In the genomic region with DNA sequence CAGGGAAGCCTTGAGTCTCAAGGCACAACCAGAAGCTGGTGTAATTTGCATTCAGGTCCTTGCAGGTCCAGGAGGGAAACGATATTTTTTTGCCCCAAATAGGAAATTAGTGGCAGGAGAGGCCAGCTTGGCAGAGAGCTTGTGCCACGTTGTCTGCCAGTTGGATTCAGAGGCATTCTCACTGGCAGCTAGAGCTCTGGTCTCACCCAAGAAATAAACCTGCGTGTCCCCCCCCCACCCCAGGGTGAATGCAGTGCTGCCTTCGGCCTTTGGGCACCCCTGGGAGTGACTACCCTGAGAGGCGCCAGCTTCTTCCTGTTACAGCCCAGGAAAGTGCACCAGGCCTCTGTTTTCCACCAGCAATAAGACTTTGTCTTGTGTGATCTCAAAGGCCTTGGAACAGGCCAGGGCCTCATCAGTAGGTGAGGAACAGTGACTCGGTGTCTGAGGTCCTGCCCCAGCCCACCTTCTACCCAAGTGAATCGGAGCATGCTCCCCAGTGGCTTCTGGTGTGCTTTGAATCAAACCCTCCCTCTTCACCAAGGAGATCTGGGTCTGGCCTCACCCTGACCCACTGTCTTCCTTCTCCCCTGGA, we compare ENCODE assay signal across 28 cellular contexts.
DNase-seq lines count a peak whose midpoint lies in the region; ATAC-seq, FAIRE-seq and TF ChIP-seq lines count a peak whose summit lies in the region.
"Had no signal": no experiment of that assay in that cellular context is flagged by ENCODE, and none has a peak within 500 bp of the region (broad histone marks: within the 10 kb centered on the region; RNA-seq: fewer than 3 reads in every experiment).

No MANE protein-coding gene starts in this region.

- no peak overlapping the region for H3K27ac Mint-ChIP-seq in GM23338
- H3K27ac Mint-ChIP-seq: activated CD4-positive, alpha-beta T cell treated with anti-CD3 and anti-CD28 coated beads, Interleukin-2, amount 10 ng/mL, durations not matched to agents 7 days and 5 days; activated T-helper 1 cell treated with anti-CD3 and anti-CD28 coated beads, Interleukin-12 subunit alpha, Interleukin-12 subunit beta, Interleukin-2, Interleukin-4 antibody, amounts not matched to agents 30 ng/mL and 10 ng/mL and 1 ng/mL, durations not matched to agents 14 hours and 24 hours and 36 hours; CD14-positive monocyte; H9; memory B cell; progenitor cell of endocrine pancreas; WTC11 had no signal

- H2AFZ ChIP-seq in GM23338, result peak overlapping the region; percentile 32; the same call in 1 of the 2 replicates
- H2AFZ ChIP-seq: hepatocyte had no signal

- H3K79me2 ChIP-seq in GM23338 (replicated peaks; ENCODE audit: insufficient read depth), result no peaks in the 10 kb centered on the region
- H3K79me2 ChIP-seq: hepatocyte had no signal

- H3K27me3 ChIP-seq in GM23338 (ENCODE audit: insufficient read depth) (no peaks in the 10 kb centered on the region), psoas muscle (ENCODE audit: insufficient read depth in 3 of 3, low read length in 2 of 3) (no peaks in the 10 kb centered on the region)
- H3K27me3 ChIP-seq: body of pancreas, dorsolateral prefrontal cortex, hepatocyte, Peyer's patch, transverse colon had no signal

- H3K9me3 Mint-ChIP-seq in GM23338, result no peaks in the 10 kb centered on the region; the same call in 2 of the 3 replicates
- H3K9me3 Mint-ChIP-seq: activated CD4-positive, alpha-beta T cell treated with anti-CD3 and anti-CD28 coated beads, Interleukin-2, amount 10 ng/mL, durations not matched to agents 7 days and 5 days; activated T-helper 1 cell treated with anti-CD3 and anti-CD28 coated beads, Interleukin-12 subunit alpha, Interleukin-12 subunit beta, Interleukin-2, Interleukin-4 antibody, amounts not matched to agents 30 ng/mL and 10 ng/mL and 1 ng/mL, durations not matched to agents 14 hours and 24 hours and 36 hours; CD14-positive monocyte; H9; IgD-negative memory B cell; memory B cell; WTC11 had no signal

- H3K4me1 ChIP-seq in GM23338 (ENCODE audit: insufficient read depth) (no peaks in the 10 kb centered on the region), psoas muscle (peaks cover 70% of the 10 kb centered on the region)
- H3K4me1 ChIP-seq: body of pancreas, Caco-2, Peyer's patch had no signal

- no peak for FAIRE-seq in HTR-8/SVneo (lab: Jason Lieb, UNC)
- FAIRE-seq: frontal cortex had no signal

- no peak overlapping the region for H3K4me2 ChIP-seq in GM23338
- H3K4me2 ChIP-seq: hepatocyte had no signal

- H3K36me3 ChIP-seq in GM23338 (ENCODE audit: insufficient read depth), result no peaks in the 10 kb centered on the region
- H3K36me3 ChIP-seq in psoas muscle (ENCODE audit: insufficient read depth in 1 of 2, low read depth in 1 of 2), result no peaks in the 10 kb centered on the region
- H3K36me3 ChIP-seq: Peyer's patch, transverse colon had no signal

- no peak for ATAC-seq in GM23338
- ATAC-seq in psoas muscle, result peak in 1 of 4 donors; percentile 1
- ATAC-seq: body of pancreas, sciatic nerve, WTC11 had no signal

- TF ChIP-seq CTCF in GM23338 (conservative IDR thresholded peaks at IDR 0.05; ENCODE audit: low read depth in 2 of 2) (no peak), RWPE1 (conservative IDR thresholded peaks at IDR 0.05; ENCODE audit: low read depth) (no peak), psoas muscle (IDR thresholded peaks at IDR 0.05) (no peak)

- DNase-seq in GM23338 (ENCODE audit: low spot score) (no peak), RWPE1 (ENCODE audit: low spot score) (no peak), globus pallidus (ENCODE audit: low spot score) (peak; percentile 38), psoas muscle (no peak), epidermal melanocyte (ENCODE audit: insufficient read length, low spot score) (no peak), HTR-8/SVneo (ENCODE audit: insufficient read length, low spot score) (no peak)
- no peak for DNase-seq in activated CD4-positive, CD25-positive, alpha-beta regulatory T cell treated with anti-CD3 and anti-CD28 coated beads, Interleukin-2, amount 50 U/mL, for 72 hours
- DNase-seq: activated CD4-positive, alpha-beta T cell treated with anti-CD3 and anti-CD28 coated beads, Interleukin-2, amount 10 ng/mL, durations not matched to agents 7 days and 5 days; activated naive CD4-positive, alpha-beta T cell treated with anti-CD3 and anti-CD28 coated beads, Interleukin-2, amount 50 U/mL, for 16 hours; body of pancreas; Caco-2; dorsolateral prefrontal cortex; H9; NCI-H146; NCI-H345; stimulated activated CD4-positive, alpha-beta T cell treated with anti-CD3 and anti-CD28 coated beads, Interleukin-12 subunit alpha, Interleukin-12 subunit beta, amount 100 ng/mL, for 4 hours; stimulated activated CD4-positive, alpha-beta T cell treated with anti-CD3 and anti-CD28 coated beads, Interleukin-4, amount 100 ng/mL, for 1 hour; transverse colon had no signal

- H3K27ac ChIP-seq in GM23338 (ENCODE audit: low read depth), result no peak overlapping the region
- peak overlapping the region; percentile 5; the same call in 1 of the 2 replicates for H3K27ac ChIP-seq in RWPE1
- H3K27ac ChIP-seq in psoas muscle, result peak overlapping the region; percentile 88
- H3K27ac ChIP-seq: body of pancreas, dorsolateral prefrontal cortex, hepatocyte, Peyer's patch had no signal

- CTCF ChIA-PET in RWPE1 (lab: Yijun Ruan, JAX), result interaction anchor here (0.5 to 1.9 kb wide), 4 partner anchors 9 to 1010 kb away, joined by 3 to 9 read pairs (median 6); no protein-coding TSS in a partner anchor

- no peaks in the 10 kb centered on the region for H3K27me3 Mint-ChIP-seq in GM23338 (ENCODE audit: insufficient read depth, low read depth, poor library complexity)
- H3K27me3 Mint-ChIP-seq: activated CD4-positive, alpha-beta T cell treated with anti-CD3 and anti-CD28 coated beads, Interleukin-2, amount 10 ng/mL, durations not matched to agents 7 days and 5 days; progenitor cell of endocrine pancreas had no signal

- POLR2A ChIA-PET in RWPE1 (lab: Yijun Ruan, JAX; ENCODE audit: low non-redundant PET), result interaction anchor here (0.6 kb wide), 1 partner anchor 14 kb away, joined by 3 read pairs; no protein-coding TSS in a partner anchor

- no peaks in the 10 kb centered on the region for H3K9me2 ChIP-seq in GM23338 (ENCODE audit: insufficient read depth)

- H3K9me3 ChIP-seq in psoas muscle, result no peaks in the 10 kb centered on the region
- H3K9me3 ChIP-seq: body of pancreas, Caco-2, Peyer's patch, transverse colon had no signal

- H3K4me3 Mint-ChIP-seq in GM23338, result no peak overlapping the region
- H3K4me3 Mint-ChIP-seq: activated CD4-positive, alpha-beta T cell treated with anti-CD3 and anti-CD28 coated beads, Interleukin-2, amount 10 ng/mL, durations not matched to agents 7 days and 5 days; activated T-helper 1 cell treated with anti-CD3 and anti-CD28 coated beads, Interleukin-12 subunit alpha, Interleukin-12 subunit beta, Interleukin-2, Interleukin-4 antibody, amounts not matched to agents 30 ng/mL and 10 ng/mL and 1 ng/mL, durations not matched to agents 14 hours and 24 hours and 36 hours; CD14-positive monocyte; H9; IgD-negative memory B cell; memory B cell; WTC11 had no signal

- 24 to 48% (median 26%) methylated on average over 7 of the region's 7 CpGs for WGBS in psoas muscle, 3 donors

- H3K36me3 Mint-ChIP-seq in GM23338 (ENCODE audit: low read depth), result no peaks in the 10 kb centered on the region
- H3K36me3 Mint-ChIP-seq: CD14-positive monocyte, IgD-negative memory B cell, memory B cell, WTC11 had no signal

- intact Hi-C loops in psoas muscle (cut with DNase I), result no loop called here

- no peaks in the 10 kb centered on the region for H3F3A ChIP-seq in GM23338 (replicated peaks; ENCODE audit: low read depth)

- no peaks in the 10 kb centered on the region for H4K20me1 ChIP-seq in GM23338 (replicated peaks; ENCODE audit: insufficient read depth)

- H3K4me3 ChIP-seq in GM23338, result no peak overlapping the region
- H3K4me3 ChIP-seq in psoas muscle, result no peak overlapping the region
- H3K4me3 ChIP-seq: body of pancreas, dorsolateral prefrontal cortex, hepatocyte, Peyer's patch, transverse colon had no signal

- H3K4me1 Mint-ChIP-seq in GM23338, result no peaks in the 10 kb centered on the region; the same call in 1 of the 3 replicates
- H3K4me1 Mint-ChIP-seq: activated CD4-positive, alpha-beta T cell treated with anti-CD3 and anti-CD28 coated beads, Interleukin-2, amount 10 ng/mL, durations not matched to agents 7 days and 5 days; CD14-positive monocyte; IgD-negative memory B cell; memory B cell; WTC11 had no signal

TF ChIP-seq in GM23338, 12 proteins besides CTCF, POLR2A, EP300 and RAD21:
- TF ChIP-seq, protein P1, sequence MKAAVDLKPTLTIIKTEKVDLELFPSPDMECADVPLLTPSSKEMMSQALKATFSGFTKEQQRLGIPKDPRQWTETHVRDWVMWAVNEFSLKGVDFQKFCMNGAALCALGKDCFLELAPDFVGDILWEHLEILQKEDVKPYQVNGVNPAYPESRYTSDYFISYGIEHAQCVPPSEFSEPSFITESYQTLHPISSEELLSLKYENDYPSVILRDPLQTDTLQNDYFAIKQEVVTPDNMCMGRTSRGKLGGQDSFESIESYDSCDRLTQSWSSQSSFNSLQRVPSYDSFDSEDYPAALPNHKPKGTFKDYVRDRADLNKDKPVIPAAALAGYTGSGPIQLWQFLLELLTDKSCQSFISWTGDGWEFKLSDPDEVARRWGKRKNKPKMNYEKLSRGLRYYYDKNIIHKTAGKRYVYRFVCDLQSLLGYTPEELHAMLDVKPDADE (IDR thresholded peaks at IDR 0.05), result no peak
- no peak for TF ChIP-seq EZH2 (IDR thresholded peaks at IDR 0.05; ENCODE audit: low read depth, unreplicated experiment)
- TF ChIP-seq STAT1 (IDR thresholded peaks at IDR 0.05; ENCODE audit: unreplicated experiment), result no peak
- no peak for TF ChIP-seq ZNF114 (CRISPR knock-in tag; IDR thresholded peaks at IDR 0.05)
- TF ChIP-seq POLR2AphosphoS5 (IDR thresholded peaks at IDR 0.05; ENCODE audit: low read depth), result no peak
- TF ChIP-seq EZH2phosphoT487 (IDR thresholded peaks at IDR 0.05; ENCODE audit: unreplicated experiment), result no peak
- TF ChIP-seq NANOG (IDR thresholded peaks at IDR 0.05; ENCODE audit: borderline replicate concordance), result no peak
